1 cellular context compared by ENCODE assay signal in genomic region chr3:132722165-132723023, GRCh38.
A peak's percentile ranks its signal among the peaks of the same experiment; 100 is the strongest.
TF ChIP-seq lines count a peak whose summit lies in the region.

A gene with protein sequence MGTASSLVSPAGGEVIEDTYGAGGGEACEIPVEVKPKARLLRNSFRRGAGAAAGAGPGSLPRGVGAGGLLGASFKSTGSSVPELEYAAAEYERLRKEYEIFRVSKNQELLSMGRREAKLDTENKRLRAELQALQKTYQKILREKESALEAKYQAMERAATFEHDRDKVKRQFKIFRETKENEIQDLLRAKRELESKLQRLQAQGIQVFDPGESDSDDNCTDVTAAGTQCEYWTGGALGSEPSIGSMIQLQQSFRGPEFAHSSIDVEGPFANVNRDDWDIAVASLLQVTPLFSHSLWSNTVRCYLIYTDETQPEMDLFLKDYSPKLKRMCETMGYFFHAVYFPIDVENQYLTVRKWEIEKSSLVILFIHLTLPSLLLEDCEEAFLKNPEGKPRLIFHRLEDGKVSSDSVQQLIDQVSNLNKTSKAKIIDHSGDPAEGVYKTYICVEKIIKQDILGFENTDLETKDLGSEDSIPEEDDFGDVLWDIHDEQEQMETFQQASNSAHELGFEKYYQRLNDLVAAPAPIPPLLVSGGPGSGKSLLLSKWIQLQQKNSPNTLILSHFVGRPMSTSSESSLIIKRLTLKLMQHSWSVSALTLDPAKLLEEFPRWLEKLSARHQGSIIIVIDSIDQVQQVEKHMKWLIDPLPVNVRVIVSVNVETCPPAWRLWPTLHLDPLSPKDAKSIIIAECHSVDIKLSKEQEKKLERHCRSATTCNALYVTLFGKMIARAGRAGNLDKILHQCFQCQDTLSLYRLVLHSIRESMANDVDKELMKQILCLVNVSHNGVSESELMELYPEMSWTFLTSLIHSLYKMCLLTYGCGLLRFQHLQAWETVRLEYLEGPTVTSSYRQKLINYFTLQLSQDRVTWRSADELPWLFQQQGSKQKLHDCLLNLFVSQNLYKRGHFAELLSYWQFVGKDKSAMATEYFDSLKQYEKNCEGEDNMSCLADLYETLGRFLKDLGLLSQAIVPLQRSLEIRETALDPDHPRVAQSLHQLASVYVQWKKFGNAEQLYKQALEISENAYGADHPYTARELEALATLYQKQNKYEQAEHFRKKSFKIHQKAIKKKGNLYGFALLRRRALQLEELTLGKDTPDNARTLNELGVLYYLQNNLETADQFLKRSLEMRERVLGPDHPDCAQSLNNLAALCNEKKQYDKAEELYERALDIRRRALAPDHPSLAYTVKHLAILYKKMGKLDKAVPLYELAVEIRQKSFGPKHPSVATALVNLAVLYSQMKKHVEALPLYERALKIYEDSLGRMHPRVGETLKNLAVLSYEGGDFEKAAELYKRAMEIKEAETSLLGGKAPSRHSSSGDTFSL (N-terminal part only) (minus strand): TSS chr3:132722409. CDS start chr3:132722355, 54 bp downstream.

TF ChIP-seq in HepG2, 621 proteins besides CTCF, POLR2A, EP300 and RAD21 (continued from another document):
- 0 out of 2 replicates have a peak, but pooled peaks have one; percentile 52 for TF ChIP-seq IRF9 (CRISPR knock-in tag; IDR thresholded peaks at IDR 0.05; ENCODE audit: borderline replicate concordance)
- TF ChIP-seq, protein P1, sequence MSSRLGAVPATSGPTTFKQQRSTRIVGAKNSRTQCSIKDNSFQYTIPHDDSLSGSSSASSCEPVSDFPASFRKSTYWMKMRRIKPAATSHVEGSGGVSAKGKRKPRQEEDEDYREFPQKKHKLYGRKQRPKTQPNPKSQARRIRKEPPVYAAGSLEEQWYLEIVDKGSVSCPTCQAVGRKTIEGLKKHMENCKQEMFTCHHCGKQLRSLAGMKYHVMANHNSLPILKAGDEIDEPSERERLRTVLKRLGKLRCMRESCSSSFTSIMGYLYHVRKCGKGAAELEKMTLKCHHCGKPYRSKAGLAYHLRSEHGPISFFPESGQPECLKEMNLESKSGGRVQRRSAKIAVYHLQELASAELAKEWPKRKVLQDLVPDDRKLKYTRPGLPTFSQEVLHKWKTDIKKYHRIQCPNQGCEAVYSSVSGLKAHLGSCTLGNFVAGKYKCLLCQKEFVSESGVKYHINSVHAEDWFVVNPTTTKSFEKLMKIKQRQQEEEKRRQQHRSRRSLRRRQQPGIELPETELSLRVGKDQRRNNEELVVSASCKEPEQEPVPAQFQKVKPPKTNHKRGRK (CRISPR knock-in tag; IDR thresholded peaks at IDR 0.05) = no peak
- no peak for TF ChIP-seq CENPX (CRISPR knock-in tag; IDR thresholded peaks at IDR 0.05)
- peak; percentile 23; the same call in 1 of the 2 replicates for TF ChIP-seq BCL6 (CRISPR knock-in tag; IDR thresholded peaks at IDR 0.05)
- TF ChIP-seq ZNF556 (CRISPR knock-in tag; IDR thresholded peaks at IDR 0.05; ENCODE audit: borderline replicate concordance) = peak; percentile 79; the same call in 1 of the 2 replicates
- no peak for TF ChIP-seq SMYD3 (CRISPR knock-in tag; IDR thresholded peaks at IDR 0.05)
- no peak for TF ChIP-seq SETDB1 (CRISPR knock-in tag; IDR thresholded peaks at IDR 0.05; ENCODE audit: borderline replicate concordance)
- peak; percentile 78; the same call in 1 of the 2 replicates for TF ChIP-seq ZNF558 (CRISPR knock-in tag; IDR thresholded peaks at IDR 0.05; ENCODE audit: borderline replicate concordance)
- TF ChIP-seq SPEN (CRISPR knock-in tag; IDR thresholded peaks at IDR 0.05; ENCODE audit: low read depth) = peak; percentile 55
- peak; percentile 26; the same call in 1 of the 2 replicates for TF ChIP-seq MAX (IDR thresholded peaks at IDR 0.05)
